Comparison of ENCODE assay signal across 8 cellular contexts in genomic region chr9:2291980-2292704, GRCh38.
A peak's percentile ranks its signal among the peaks of the same experiment; 100 is the strongest.
DNase-seq lines count a peak whose midpoint lies in the region; ATAC-seq and TF ChIP-seq lines count a peak whose summit lies in the region.
"Had no signal": no experiment of that assay in that cellular context is flagged by ENCODE, and none has a peak within 500 bp of the region (broad histone marks: within the 10 kb centered on the region; RNA-seq: fewer than 3 reads in every experiment).

No MANE protein-coding gene starts in this region.

- no peak for TF ChIP-seq POLR2A in esophagus squamous epithelium (IDR thresholded peaks at IDR 0.05)
- TF ChIP-seq POLR2A in stomach (IDR thresholded peaks at IDR 0.05), result no peak

- intact Hi-C loops in esophagus squamous epithelium (cut with DNase I), result no loop called here
- intact Hi-C loops in stomach (cut with DNase I; ENCODE audit: low total_unique reads), result no loop called here

- H3K4me1 ChIP-seq in esophagus squamous epithelium, result peaks cover 0 to 31% (median 0%) of the 10 kb centered on the region in 3 donors
- peaks cover 0 to 15% (median 3%) of the 10 kb centered on the region in 4 donors for H3K4me1 ChIP-seq in stomach

- 37 to 45% methylated on average over 3 to 8 of the region's 8 CpGs for WGBS in esophagus squamous epithelium, 2 donors
- 39 to 64% (median 48%) methylated on average over 8 of the region's 8 CpGs for WGBS in stomach, 5 donors

- no peak overlapping the region for H3K4me3 ChIP-seq in MG63
- no peak overlapping the region for H3K4me3 ChIP-seq in esophagus squamous epithelium
- no peak overlapping the region for H3K4me3 ChIP-seq in stomach

- DNase-seq in MG63 (peak; percentile 2), NCI-H748 (lab: John Stamatoyannopoulos, UW; ENCODE audit: unreplicated experiment) (peak; percentile 98), esophagus squamous epithelium (lab: John Stamatoyannopoulos, UW) (no peak), stomach (no peak), globus pallidus (ENCODE audit: low spot score) (no peak), HUDEP-2 (lab: John Stamatoyannopoulos, UW; ENCODE audit: unreplicated experiment in 76 of 76) (no peak)
- DNase-seq: activated T-cell treated with anti-CD3 and anti-CD28 coated beads, Interleukin-2, amount 50 U/mL, for 72 hours had no signal

- H3K27me3 ChIP-seq in MG63, result no peaks in the 10 kb centered on the region
- H3K27me3 ChIP-seq in esophagus squamous epithelium, result no peaks in the 10 kb centered on the region
- no peaks in the 10 kb centered on the region for H3K27me3 ChIP-seq in stomach

- TF ChIP-seq CTCF in esophagus squamous epithelium (IDR thresholded peaks at IDR 0.05) (peak in 4 of 6 experiments; percentile 12 to 44 (median 26)), stomach (IDR thresholded peaks at IDR 0.05) (no peak)

- H3K36me3 ChIP-seq in MG63 (no peaks in the 10 kb centered on the region), esophagus squamous epithelium (no peaks in the 10 kb centered on the region), stomach (no peaks in the 10 kb centered on the region)

- H3K27ac ChIP-seq in esophagus squamous epithelium (peak overlapping the region; percentile 68 to 85 (median 80)), stomach (peak overlapping the region in 3 of 5 donors; percentile 20 to 73 (median 23))

- ATAC-seq in HG03108 (IDR thresholded peaks at IDR 0.05; ENCODE audit: unreplicated experiment), result no peak
- ATAC-seq: activated T-cell treated with anti-CD3 and anti-CD28 coated beads, Interleukin-2, amount 50 U/mL, for 72 hours had no signal

- no peaks in the 10 kb centered on the region for H3K9me3 ChIP-seq in MG63
- no peaks in the 10 kb centered on the region for H3K9me3 ChIP-seq in esophagus squamous epithelium
- H3K9me3 ChIP-seq in stomach, result no peaks in the 10 kb centered on the region

- TF ChIP-seq EP300 in stomach (IDR thresholded peaks at IDR 0.05), result no peak

Comparison
In these comparisons a context has a peak if more than half of its experiments do, and no peak if none do; other contexts are left out.
1. DNase-seq: peak in MG63 (single experiment) and NCI-H748 (single experiment); none in esophagus squamous epithelium (single experiment), stomach (single experiment), globus pallidus (single experiment) and HUDEP-2 (0 of 76).
2. CTCF ChIP-seq: peak in esophagus squamous epithelium (4 of 6); none in stomach (0 of 7).